Comparison of ENCODE assay signal across 23 cellular contexts in the genomic region with DNA sequence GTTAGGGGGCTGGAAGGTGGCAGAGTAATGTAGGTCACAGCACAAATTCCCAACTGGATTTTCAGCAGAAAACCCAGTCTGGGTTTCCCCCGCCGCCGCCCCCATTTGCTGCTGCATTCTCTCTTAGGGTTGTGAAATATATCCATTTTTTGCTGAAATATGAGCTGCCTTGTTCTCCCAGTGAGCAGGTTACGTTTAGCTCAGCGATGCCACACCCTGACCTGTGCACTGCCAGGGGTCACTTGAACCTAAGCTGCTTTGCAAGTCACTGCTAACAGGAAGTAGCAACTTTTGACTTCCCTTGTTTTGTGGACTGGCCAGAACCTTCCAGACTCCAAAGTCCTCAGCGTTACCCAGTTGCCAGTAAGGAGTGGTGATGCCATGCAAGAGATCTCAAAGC.
DNase-seq lines count a peak whose midpoint lies in the region; ATAC-seq and TF ChIP-seq lines count a peak whose summit lies in the region.
"Had no signal": no experiment of that assay in that cellular context is flagged by ENCODE, and none has a peak within 500 bp of the region (broad histone marks: within the 10 kb centered on the region; RNA-seq: fewer than 3 reads in every experiment).

No MANE protein-coding gene starts in this region.

- ATAC-seq in RWPE2 (ENCODE audit: low read depth) (peak; percentile 25; the same call in 1 of the 3 replicates), left lobe of liver (peak; percentile 20), GM19467 (IDR thresholded peaks at IDR 0.05; ENCODE audit: unreplicated experiment) (no peak)
- ATAC-seq: body of pancreas, gastrocnemius medialis, SK-N-SH treated with all-trans-retinoic acid at 6 μM for 48 hours had no signal

- TF ChIP-seq CTCF in CD14-positive monocyte (IDR thresholded peaks at IDR 0.05) (no peak), RWPE2 (IDR thresholded peaks at IDR 0.05; ENCODE audit: poor library complexity, severe bottlenecking) (no peak), transverse colon (IDR thresholded peaks at IDR 0.05) (no peak)

- DNase-seq in NOMO-1 treated with DMSO at 0.1 percent for 48 hours (lab: John Stamatoyannopoulos, UW; ENCODE audit: unreplicated experiment), result peak; percentile 28
- DNase-seq in NOMO-1 treated with dmso at 0.1 percent for 144 hours (lab: John Stamatoyannopoulos, UW; ENCODE audit: unreplicated experiment), result no peak
- DNase-seq in CD14-positive monocyte (ENCODE audit: low spot score), result no peak
- DNase-seq in RWPE2 (ENCODE audit: low spot score), result no peak
- DNase-seq in left lobe of liver (ENCODE audit: low spot score), result no peak
- DNase-seq in transverse colon, result no peak
- DNase-seq in pons (ENCODE audit: low spot score), result no peak
- DNase-seq: activated CD4-positive, alpha-beta memory T cell treated with anti-CD3 and anti-CD28 coated beads, Interleukin-2, amount 10 ng/mL, durations not matched to agents 7 days and 5 days; activated CD4-positive, CD25-positive, alpha-beta regulatory T cell treated with anti-CD3 and anti-CD28 coated beads, Interleukin-2, amount 50 U/mL, for 72 hours; activated CD8-positive, alpha-beta memory T cell treated with anti-CD3 and anti-CD28 coated beads, Interleukin-2, amount 50 U/mL, for 4 hours; activated naive CD4-positive, alpha-beta T cell treated with anti-CD3 and anti-CD28 coated beads, Interleukin-2, amount 50 U/mL, for 16 hours; body of pancreas; CD4-positive, alpha-beta memory T cell; gastrocnemius medialis; NCI-H146; NCI-H82; right cardiac atrium; stimulated activated CD4-positive, alpha-beta T cell treated with anti-CD3 and anti-CD28 coated beads, Interleukin-2, amount 100 ng/mL, for 48 hours had no signal

- in situ Hi-C loops in transverse colon (cut with MboI; ENCODE audit: low pct_ligation_motif_present in 1 of 4, low pct_unique_long_range_greater_than_20kb in 1 of 4, low sequenced_read_pairs in 3 of 4), result no loop called here

- no peak overlapping the region for H3K27ac ChIP-seq in RWPE2 (ENCODE audit: poor library complexity, severe bottlenecking)
- no peak overlapping the region for H3K27ac ChIP-seq in transverse colon
- H3K27ac ChIP-seq: body of pancreas, gastrocnemius medialis, KMS-11, RWPE1, thyroid gland had no signal

- peak overlapping the region; percentile 66 to 92 (median 81) for H3K27ac Mint-ChIP-seq in CD14-positive monocyte

- TF ChIP-seq EP300 in transverse colon (IDR thresholded peaks at IDR 0.05; ENCODE audit: low read depth), result no peak

- peaks cover 0 to 2% (median 0%) of the 10 kb centered on the region in 7 donors for H3K9me3 Mint-ChIP-seq in CD14-positive monocyte
- H3K9me3 Mint-ChIP-seq: activated CD4-positive, alpha-beta memory T cell treated with anti-CD3 and anti-CD28 coated beads, Interleukin-2, amount 10 ng/mL, durations not matched to agents 7 days and 5 days had no signal

- H3K27me3 Mint-ChIP-seq in CD14-positive monocyte (ENCODE audit: low read depth in 3 of 3), result peaks cover 0 to 4% (median 0%) of the 10 kb centered on the region in 3 donors
- H3K27me3 Mint-ChIP-seq: activated CD4-positive, alpha-beta memory T cell treated with anti-CD3 and anti-CD28 coated beads, Interleukin-2, amount 10 ng/mL, durations not matched to agents 7 days and 5 days; CD4-positive, alpha-beta memory T cell had no signal

- peak overlapping the region in 1 of 2 donors; percentile 73 for H3K4me3 Mint-ChIP-seq in CD14-positive monocyte
- H3K4me3 Mint-ChIP-seq: activated CD4-positive, alpha-beta memory T cell treated with anti-CD3 and anti-CD28 coated beads, Interleukin-2, amount 10 ng/mL, durations not matched to agents 7 days and 5 days had no signal

- H3K4me3 ChIP-seq in RWPE2 (ENCODE audit: severe bottlenecking) (no peak overlapping the region), transverse colon (no peak overlapping the region)
- H3K4me3 ChIP-seq: body of pancreas, gastrocnemius medialis, thyroid gland had no signal

- intact Hi-C loops in CD14-positive monocyte (cut with micrococcal nuclease), result no loop called here
- intact Hi-C loops in transverse colon (cut with DNase I; ENCODE audit: low total_unique reads), result no loop called here

- no peaks in the 10 kb centered on the region for H3K9me3 ChIP-seq in RWPE2 (ENCODE audit: severe bottlenecking)
- H3K9me3 ChIP-seq in transverse colon, result no peaks in the 10 kb centered on the region
- H3K9me3 ChIP-seq: body of pancreas, gastrocnemius medialis, thyroid gland had no signal

- TF ChIP-seq POLR2A in transverse colon (IDR thresholded peaks at IDR 0.05), result no peak

- WGBS in transverse colon (ENCODE audit: low coverage in 1 of 2), 2 donors, result 90% methylated on average over 6 of the region's 6 CpGs; no CpG with 5 or more reads in 1 of the 2 donors

- peaks cover 35% of the 10 kb centered on the region for H3K4me1 Mint-ChIP-seq in CD14-positive monocyte

- H3K27me3 ChIP-seq in RWPE2 (ENCODE audit: insufficient read depth, poor library complexity, severe bottlenecking), result no peaks in the 10 kb centered on the region
- no peaks in the 10 kb centered on the region for H3K27me3 ChIP-seq in transverse colon
- H3K27me3 ChIP-seq: body of pancreas, gastrocnemius medialis, thyroid gland had no signal

- H3K36me3 ChIP-seq in RWPE2 (ENCODE audit: low read depth), result no peaks in the 10 kb centered on the region
- no peaks in the 10 kb centered on the region for H3K36me3 ChIP-seq in transverse colon
- H3K36me3 ChIP-seq: gastrocnemius medialis, thyroid gland had no signal

- peaks cover 4% of the 10 kb centered on the region for H3K4me1 ChIP-seq in RWPE2 (ENCODE audit: insufficient read depth, poor library complexity, severe bottlenecking)
- peaks cover 0 to 4% (median 0%) of the 10 kb centered on the region in 4 donors for H3K4me1 ChIP-seq in transverse colon
- H3K4me1 ChIP-seq: body of pancreas, gastrocnemius medialis, thyroid gland had no signal

- peaks cover 24 to 27% of the 10 kb centered on the region in 2 donors for H3K36me3 Mint-ChIP-seq in CD14-positive monocyte
